In genomic region chr10:17648243-17648750, GRCh38 we compare ENCODE assay signal across 8 cellular contexts. TPM values are rescaled to one million over a fixed set of nuclear protein-coding genes. Genes with fewer than 3 reads are reported as not detected.
A peak's percentile ranks its signal among the peaks of the same experiment; 100 is the strongest.
DNase-seq lines count a peak whose midpoint lies in the region; ATAC-seq and TF ChIP-seq lines count a peak whose summit lies in the region.
"Not testable (repeated sequence)": the region's sequence is repeated elsewhere in the genome, so short reads cannot be mapped to it uniquely, and the experiment has no call there.

No MANE protein-coding gene starts in this region.

- H3K9me3 Mint-ChIP-seq in activated T-helper 2 cell treated with anti-CD3 and anti-CD28 coated beads, Interferon-gamma antibody, Interleukin-2, Interleukin-4, amounts not matched to agents 10 μg/mL and 5 μg/mL and 100 μg/mL, durations not matched to agents 14 hours and 24 hours and 36 hours = peaks cover 32% of the 10 kb centered on the region
- not testable (repeated sequence) for H3K9me3 Mint-ChIP-seq in chondrocyte (ENCODE audit: low read depth); natural killer cell
- peaks cover 5 to 13% of the 10 kb centered on the region in 2 donors for H3K9me3 Mint-ChIP-seq in stimulated activated naive CD8-positive, alpha-beta T cell treated with anti-CD3 and anti-CD28 coated beads, Interleukin-15, amount 100 ng/mL, for 72 hours

- peak overlapping the region; percentile 82 for H3K27ac Mint-ChIP-seq in activated T-helper 2 cell treated with anti-CD3 and anti-CD28 coated beads, Interferon-gamma antibody, Interleukin-2, Interleukin-4, amounts not matched to agents 10 μg/mL and 5 μg/mL and 100 μg/mL, durations not matched to agents 14 hours and 24 hours and 36 hours
- H3K27ac Mint-ChIP-seq in chondrocyte (ENCODE audit: unreplicated experiment) (peak overlapping the region; percentile 73), natural killer cell (peak overlapping the region; percentile 71 to 85)
- peak overlapping the region; percentile 72 to 94 for H3K27ac Mint-ChIP-seq in stimulated activated naive CD8-positive, alpha-beta T cell treated with anti-CD3 and anti-CD28 coated beads, Interleukin-15, amount 100 ng/mL, for 72 hours

- not testable (repeated sequence) for H3K27me3 Mint-ChIP-seq in activated T-helper 2 cell treated with anti-CD3 and anti-CD28 coated beads, Interferon-gamma antibody, Interleukin-2, Interleukin-4, amounts not matched to agents 10 μg/mL and 5 μg/mL and 100 μg/mL, durations not matched to agents 14 hours and 24 hours and 36 hours (ENCODE audit: low read depth); chondrocyte (ENCODE audit: low read depth); natural killer cell (ENCODE audit: low read depth in 2 of 2); stimulated activated naive CD8-positive, alpha-beta T cell treated with anti-CD3 and anti-CD28 coated beads, Interleukin-15, amount 100 ng/mL, for 72 hours

- DNase-seq in T-helper 22 cell (ENCODE audit: low read depth) = peak; percentile 60
- peak; percentile 26 to 27 for DNase-seq in activated CD8-positive, alpha-beta memory T cell treated with anti-CD3 and anti-CD28 coated beads for 1 hour (ENCODE audit: extremely low read depth in 1 of 2, low read depth in 1 of 2)
- DNase-seq in activated T-helper 2 cell treated with anti-CD3 and anti-CD28 coated beads, Interferon-gamma antibody, Interleukin-2, Interleukin-4, amounts not matched to agents 10 μg/mL and 5 μg/mL and 100 μg/mL, durations not matched to agents 14 hours and 24 hours and 36 hours (ENCODE audit: low spot score) = peak; percentile 41
- not testable (repeated sequence) for DNase-seq in chondrocyte (ENCODE audit: low spot score)
- peak; percentile 53 for DNase-seq in natural killer cell
- peak; percentile 40 for DNase-seq in stimulated activated CD8-positive, alpha-beta memory T cell treated with anti-CD3 and anti-CD28 coated beads, Interleukin-12 subunit alpha, Interleukin-12 subunit beta, amount 100 ng/mL, for 1 hour (ENCODE audit: low read depth)
- DNase-seq in stimulated activated naive CD8-positive, alpha-beta T cell treated with anti-CD3 and anti-CD28 coated beads, Interleukin-15, amount 100 ng/mL, for 72 hours = peak; percentile 76 to 88

- intact Hi-C loops in activated T-helper 2 cell treated with anti-CD3 and anti-CD28 coated beads, Interferon-gamma antibody, Interleukin-2, Interleukin-4, amounts not matched to agents 10 μg/mL and 5 μg/mL and 100 μg/mL, durations not matched to agents 14 hours and 24 hours and 36 hours (cut with micrococcal nuclease) = loop anchor here (5.0 to 10.0 kb wide), 2 partner anchors 416 to 1007 kb away; partner anchors contain the start of genes ARL5B and NSUN6
- intact Hi-C loops in natural killer cell (cut with micrococcal nuclease) = not testable (repeated sequence)

- peak overlapping the region; percentile 49 for H3K4me3 Mint-ChIP-seq in activated T-helper 2 cell treated with anti-CD3 and anti-CD28 coated beads, Interferon-gamma antibody, Interleukin-2, Interleukin-4, amounts not matched to agents 10 μg/mL and 5 μg/mL and 100 μg/mL, durations not matched to agents 14 hours and 24 hours and 36 hours (ENCODE audit: low read depth)
- H3K4me3 Mint-ChIP-seq in chondrocyte (ENCODE audit: unreplicated experiment) = not testable (repeated sequence)
- peak overlapping the region; percentile 65 for H3K4me3 Mint-ChIP-seq in natural killer cell
- H3K4me3 Mint-ChIP-seq in stimulated activated naive CD8-positive, alpha-beta T cell treated with anti-CD3 and anti-CD28 coated beads, Interleukin-15, amount 100 ng/mL, for 72 hours = peak overlapping the region; percentile 75 to 77

- TF ChIP-seq CTCF in chondrocyte (IDR thresholded peaks at IDR 0.05); natural killer cell (IDR thresholded peaks at IDR 0.05): not testable (repeated sequence)

- peaks cover 60% of the 10 kb centered on the region for H3K4me1 Mint-ChIP-seq in activated T-helper 2 cell treated with anti-CD3 and anti-CD28 coated beads, Interferon-gamma antibody, Interleukin-2, Interleukin-4, amounts not matched to agents 10 μg/mL and 5 μg/mL and 100 μg/mL, durations not matched to agents 14 hours and 24 hours and 36 hours (ENCODE audit: low read depth)
- H3K4me1 Mint-ChIP-seq in chondrocyte (ENCODE audit: low read depth) (peaks cover 78% of the 10 kb centered on the region), natural killer cell (peaks cover 66 to 86% of the 10 kb centered on the region in 2 donors)
- H3K4me1 Mint-ChIP-seq in stimulated activated naive CD8-positive, alpha-beta T cell treated with anti-CD3 and anti-CD28 coated beads, Interleukin-15, amount 100 ng/mL, for 72 hours = peaks cover 58% of the 10 kb centered on the region

- ATAC-seq in HG02610 (IDR thresholded peaks at IDR 0.05; ENCODE audit: unreplicated experiment) (peak; percentile 30), natural killer cell (peak in 2 of 3 donors; percentile 11 to 25)
- peak; percentile 75 for ATAC-seq in stimulated activated naive CD8-positive, alpha-beta T cell treated with anti-CD3 and anti-CD28 coated beads, Interleukin-15, amount 100 ng/mL, for 72 hours

- peaks cover 73% of the 10 kb centered on the region for H3K36me3 Mint-ChIP-seq in activated T-helper 2 cell treated with anti-CD3 and anti-CD28 coated beads, Interferon-gamma antibody, Interleukin-2, Interleukin-4, amounts not matched to agents 10 μg/mL and 5 μg/mL and 100 μg/mL, durations not matched to agents 14 hours and 24 hours and 36 hours (ENCODE audit: low read depth)
- not testable (repeated sequence) for H3K36me3 Mint-ChIP-seq in chondrocyte (ENCODE audit: low read depth); natural killer cell

RNA-seq across cellular contexts. Expression of gene STAM, which starts 4.3 kb away (rescaled TPM):
- total RNA-seq in activated T-helper 2 cell treated with anti-CD3 and anti-CD28 coated beads, Interferon-gamma antibody, Interleukin-2, Interleukin-4, amounts not matched to agents 10 μg/mL and 5 μg/mL and 100 μg/mL, durations not matched to agents 14 hours and 24 hours and 36 hours = 33.8 and 35.2 TPM in 2 replicates
- 27.4 to 30.7 TPM (median 27.6 TPM) in 3 replicates for total RNA-seq in chondrocyte
- total RNA-seq in natural killer cell = 10 to 100 TPM; 37.8 to 40.2 (median 38.6) TPM

RNA-seq across cellular contexts. Expression of gene HACD1, which starts 31.1 kb away (rescaled TPM):
- total RNA-seq in activated T-helper 2 cell treated with anti-CD3 and anti-CD28 coated beads, Interferon-gamma antibody, Interleukin-2, Interleukin-4, amounts not matched to agents 10 μg/mL and 5 μg/mL and 100 μg/mL, durations not matched to agents 14 hours and 24 hours and 36 hours = 6.0 and 6.6 TPM in 2 replicates
- total RNA-seq in chondrocyte (31.6 to 77.4 TPM (median 71.6 TPM) in 3 replicates), natural killer cell (1 to 10 TPM in 1 of 3 donors, under 1 TPM in 2; 0.82 to 1.5 (median 0.87) TPM)

Comparison
In these comparisons a context has a peak if more than half of its experiments do, and no peak if none do; other contexts are left out.
1. ATAC-seq: peak in every context shown above with its lines; median percentile 75 in stimulated activated naive CD8-positive, alpha-beta T cell treated with anti-CD3 and anti-CD28 coated beads, Interleukin-15, amount 100 ng/mL, for 72 hours; 30 in HG02610; 18 in natural killer cell.